ENCODE assay signal across 8 cellular contexts in the genomic region with DNA sequence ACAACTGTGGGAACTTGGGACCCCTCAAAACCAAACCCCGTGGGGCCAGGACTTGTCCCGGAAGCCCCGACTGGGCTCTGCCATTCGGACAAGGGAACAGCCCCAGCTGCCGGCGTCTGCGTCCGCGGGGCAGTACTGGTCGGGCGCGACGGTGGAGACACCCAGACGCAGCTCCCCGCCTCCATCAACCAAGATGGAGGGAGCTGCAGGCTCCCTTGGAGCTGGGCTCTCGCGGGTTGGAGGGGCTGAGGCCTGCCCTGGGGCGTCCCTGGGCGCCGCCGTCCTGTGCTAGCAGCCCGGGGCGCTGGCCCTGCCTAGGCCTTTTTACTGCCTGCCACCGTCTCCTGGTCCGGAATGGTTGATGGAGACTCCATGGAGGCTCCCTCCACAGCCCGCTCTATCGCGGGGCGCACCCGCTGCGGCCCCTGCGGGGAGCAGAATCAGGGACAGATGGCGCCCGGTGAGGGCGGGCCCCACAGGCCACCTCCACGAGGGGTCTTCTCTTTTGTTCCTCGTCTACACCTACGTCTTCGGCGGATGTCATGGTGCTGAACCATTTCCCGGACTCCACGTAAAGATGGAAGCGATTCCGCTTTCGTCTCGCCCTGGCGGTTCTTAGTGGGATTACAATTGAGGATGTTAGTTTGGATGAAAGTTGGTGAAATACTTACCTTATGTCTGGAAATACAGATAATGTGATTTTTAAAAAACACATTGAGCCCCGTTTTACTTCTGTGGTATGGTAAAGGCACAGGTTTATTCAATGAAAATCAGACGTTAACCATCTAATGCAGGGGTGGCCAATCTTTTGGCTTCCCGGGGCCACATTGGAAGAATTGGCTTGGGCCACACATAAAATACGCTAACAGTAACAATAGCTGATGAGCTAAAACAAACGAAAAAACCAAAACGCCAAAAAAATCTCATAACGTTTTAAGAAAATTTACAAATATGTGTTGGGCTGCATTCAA. TPM values are rescaled to one million over a fixed set of nuclear protein-coding genes. Genes with fewer than 3 reads are reported as not detected.
DNase-seq lines count a peak whose midpoint lies in the region; ATAC-seq, FAIRE-seq and TF ChIP-seq lines count a peak whose summit lies in the region.

No MANE protein-coding gene starts in this region.

- BruUV-seq in GM12878 (replicated peaks; lab: Mats Ljungman, UMichigan): no TSS peak

- intact Hi-C loops in GM12878 (cut with micrococcal nuclease; ENCODE audit: unreplicated experiment) (loop anchor here (5.0 to 10.0 kb wide), 2 partner anchors 97 to 230 kb away; a partner anchor contains a TSS), gastrocnemius medialis (cut with DNase I; ENCODE audit: low total_unique reads) (loop anchor here (2.0 kb wide), 1 partner anchor 232 kb away; a partner anchor contains a TSS)

- POLR2A ChIA-PET in GM12878 (lab: Charles Lee): interaction anchor here (0.6 to 1.6 kb wide), 4 partner anchors 32 to 93 kb away, joined by 3 to 5 read pairs (median 4); a partner anchor contains a TSS

- no peaks in the 10 kb centered on the region for H3K9me3 Mint-ChIP-seq in HFFc6

- CTCF ChIA-PET in GM12878 (lab: Yijun Ruan, JAX): interaction anchor here (0.7 to 1.4 kb wide), 5 partner anchors 15 to 133 kb away, joined by 3 to 8 read pairs (median 3); no protein-coding TSS in a partner anchor

- peak; percentile 37 for DNase-seq in HFFc6
- peak; percentile 35 for DNase-seq in NCI-H1105 treated with DMSO at 0.1 percent for 48 hours (lab: John Stamatoyannopoulos, UW)
- DNase-seq in T-helper 22 cell (ENCODE audit: low read depth): peak; percentile 61
- no peak for DNase-seq in GM12878 (ENCODE audit: low read depth, low spot score)
- DNase-seq in gastrocnemius medialis: peak; percentile 16 to 41
- no peak for DNase-seq in KBM-7

- peak; percentile 64 for TF ChIP-seq CTCF in GM12873 (IDR thresholded peaks at IDR 0.05; ENCODE audit: insufficient read depth, low read depth, low read length, missing control alignments)
- peak; percentile 82 for TF ChIP-seq CTCF in HFFc6 (IDR thresholded peaks at IDR 0.05)
- peak; percentile 51 to 67 (median 56); a peak in 5 of 6 replicates for TF ChIP-seq CTCF in GM12878 (IDR thresholded peaks at IDR 0.05 in 2 of 3, conservative IDR thresholded peaks at IDR 0.05 in 1 of 3; ENCODE audit: control insufficient read depth in 2 of 3, extremely low read depth in 1 of 3, insufficient read depth in 1 of 3, low read depth in 3 of 3, low read length in 3 of 3)
- peak; percentile 51 to 69 (median 57) for TF ChIP-seq CTCF in gastrocnemius medialis (IDR thresholded peaks at IDR 0.05 in 4 of 5, conservative IDR thresholded peaks at IDR 0.05 in 1 of 5)

- peak; percentile 78 for FAIRE-seq in GM12878 (lab: Jason Lieb, UNC)

- peaks cover 21% of the 10 kb centered on the region for H3K4me1 ChIP-seq in GM12878 (ENCODE audit: control insufficient read depth, insufficient read depth, low read length)
- H3K4me1 ChIP-seq in gastrocnemius medialis: peaks cover 16 to 17% of the 10 kb centered on the region in 2 donors

- peaks cover 13% of the 10 kb centered on the region; the same call in 1 of the 2 replicates for H3K36me3 Mint-ChIP-seq in HFFc6 (ENCODE audit: low read depth)

- H3K9me3 ChIP-seq in GM12878 (replicated peaks; ENCODE audit: control insufficient read depth, insufficient read depth, low read length): no peaks in the 10 kb centered on the region
- H3K9me3 ChIP-seq in gastrocnemius medialis: no peaks in the 10 kb centered on the region

- 6% methylated on average over 52 of the region's 54 CpGs for WGBS in GM12878 (ENCODE audit: insufficient coverage, insufficient replicate concordance, low lambda C conversion rate, missing lambda C conversion rate)

- TF ChIP-seq POLR2A in GM12878 (IDR thresholded peaks at IDR 0.05; ENCODE audit: low read depth, low read length): peak; percentile 75
- TF ChIP-seq POLR2A in gastrocnemius medialis (IDR thresholded peaks at IDR 0.05): no peak

- H3K4me3 ChIP-seq in GM12878 (peak overlapping the region; percentile 79), iPS-11a (ENCODE audit: low read depth, low read length) (peak overlapping the region; percentile 69), gastrocnemius medialis (peak overlapping the region; percentile 80 to 92 (median 81))

- no peaks in the 10 kb centered on the region for H3K36me3 ChIP-seq in GM12878 (ENCODE audit: control insufficient read depth in 2 of 2, insufficient read depth in 2 of 2, low read length in 1 of 2)
- H3K36me3 ChIP-seq in gastrocnemius medialis: no peaks in the 10 kb centered on the region

- peak overlapping the region; percentile 92 for H3K27ac Mint-ChIP-seq in HFFc6

- peak overlapping the region; percentile 84 for H3K4me3 Mint-ChIP-seq in HFFc6

- peak overlapping the region; percentile 80 for H2AFZ ChIP-seq in GM12878 (ENCODE audit: control insufficient read depth, low read depth, low read length)

- H3K4me1 Mint-ChIP-seq in HFFc6 (ENCODE audit: low read depth): peaks cover 24% of the 10 kb centered on the region

- H4K20me1 ChIP-seq in GM12878 (ENCODE audit: control insufficient read depth, insufficient read depth): no peaks in the 10 kb centered on the region

- in situ Hi-C loops in GM12878 (cut with MboI) (no loop called here), gastrocnemius medialis (cut with MboI; ENCODE audit: low sequenced_read_pairs in 4 of 4) (loop anchor here in 2 of 4 donors (10.0 to 25.0 kb wide), 4 partner anchors 90 to 230 kb away; a partner anchor contains a TSS), KBM-7 (cut with MboI; ENCODE audit: low pct_unique_long_range_greater_than_20kb, low sequenced_read_pairs) (loop anchor here (25.0 kb wide), 1 partner anchor 98 kb away; a partner anchor contains a TSS)

- no peak for TF ChIP-seq RAD21 in GM12878 (IDR thresholded peaks at IDR 0.05; ENCODE audit: insufficient read depth, low read depth, low read length)

- SMC1A ChIA-PET in GM12878 (lab: Charles Lee; ENCODE audit: uncharacterized antibody, unreplicated experiment): interaction anchor here (1.1 to 1.4 kb wide), 3 partner anchors 23 to 83 kb away, joined by 3 to 4 read pairs (median 3); a partner anchor contains a TSS

- no peaks in the 10 kb centered on the region for H3K27me3 ChIP-seq in GM12878 (replicated peaks in 1 of 2; ENCODE audit: control insufficient read depth in 2 of 2, insufficient read depth in 2 of 2, low read length in 1 of 2)
- H3K27me3 ChIP-seq in gastrocnemius medialis: no peaks in the 10 kb centered on the region

- RAD21 ChIA-PET in GM12878 (lab: Charles Lee; ENCODE audit: unreplicated experiment): interaction anchor here (1.0 kb wide), 1 partner anchor 23 kb away, joined by 3 read pairs; no protein-coding TSS in a partner anchor

- H3K4me2 ChIP-seq in GM12878 (ENCODE audit: control insufficient read depth, insufficient read depth): peak overlapping the region; percentile 87

- H3K27ac ChIP-seq in GM12878 (ENCODE audit: control insufficient read depth, insufficient read depth) (peak overlapping the region; percentile 99), gastrocnemius medialis (peak overlapping the region; percentile 89 to 98 (median 92))

- H3K9ac ChIP-seq in GM12878 (ENCODE audit: control insufficient read depth, insufficient read depth, low read length): peak overlapping the region; percentile 98

- TF ChIP-seq EP300 in GM12878 (IDR thresholded peaks at IDR 0.05; ENCODE audit: borderline replicate concordance in 1 of 2, control insufficient read depth in 1 of 2, low read depth in 2 of 2, low read length in 2 of 2): no peak

- H3K27me3 Mint-ChIP-seq in HFFc6 (ENCODE audit: insufficient read depth): no peaks in the 10 kb centered on the region; the same call in 1 of the 2 replicates

- peaks cover 34% of the 10 kb centered on the region for H3K79me2 ChIP-seq in GM12878 (ENCODE audit: control insufficient read depth, insufficient read depth, low read length)

- ATAC-seq in GM12878 (peak; percentile 53), gastrocnemius medialis (peak; percentile 22 to 27)

RNA-seq across cellular contexts. Expression of a gene that starts 1.2 kb away (rescaled TPM):
- 1 to 10 TPM; 6.8 to 9.3 (median 8.6) TPM for total RNA-seq in HFFc6 (2021; fragmentation: NEBNext Ultra II Directional; extraction: Animal tissue kit (Norgen Biotek cat#: 25700))
- 52.4 and 59.0 TPM in 2 replicates for total RNA-seq in GM12878 (2013; cell fraction: nucleolus; rRNA removed)
- total RNA-seq in GM12878 (2014; rRNA removed) (8.2 and 10.5 TPM in 2 replicates), GM12878 (2014; rRNA removed; fragmentation: Illumina TruSeq; extraction: Trizol) (13.3 and 14.1 TPM in 2 replicates), GM12878 (2021) (8.0 and 8.1 TPM in 2 replicates), gastrocnemius medialis (10 to 100 TPM in 2 of 4 donors, 1 to 10 TPM in 2; 7.8 to 13.8 (median 10.2) TPM)
- 7.0 TPM for polyA plus RNA-seq in GM12878 (2011; ENCODE audit: low read depth)
- polyA plus RNA-seq in GM12878 (2011; rRNA removed) (12.4 and 23.1 TPM in 2 replicates), GM12878 (2014; fragmentation: Illumina TruSeq; extraction: Trizol) (11.8 and 13.9 TPM in 2 replicates), GM12878 (2014; fragmentation: Nextera tagmentation; extraction: Ambion mirVana) (1 to 10 TPM; 7.7 to 9.4 TPM), GM12878 (2014; rRNA removed) (5.3 and 7.1 TPM in 2 replicates), GM12878 (2016; fragmentation: Nextera tagmentation; extraction: Ambion mirVana) (10 to 100 TPM; 13.2 to 13.7 TPM)
- polyA plus RNA-seq in GM12878 (2011; cell fraction: cytosol; rRNA removed): 2.9 and 4.6 TPM in 2 replicates
- polyA plus RNA-seq in GM12878 (2011; cell fraction: nucleus; rRNA removed): 6.6 and 6.8 TPM in 2 replicates
- 9.1 and 11.2 TPM in 2 replicates for polyA plus RNA-seq in GM12878 (2012)
- 6.6 and 11.8 TPM in 2 replicates for polyA minus RNA-seq in GM12878 (2011; rRNA and poly(A)+ RNA removed)
- 2.3 and 4.3 TPM in 2 replicates for polyA minus RNA-seq in GM12878 (2011; cell fraction: cytosol; rRNA and poly(A)+ RNA removed)
- polyA minus RNA-seq in GM12878 (2011; cell fraction: nucleus; rRNA and poly(A)+ RNA removed): 5.4 and 6.0 TPM in 2 replicates

Comparison
In these comparisons a context has a peak if more than half of its experiments do, and no peak if none do; other contexts are left out.
1. DNase-seq: peak in HFFc6 (single experiment), NCI-H1105 treated with DMSO at 0.1 percent for 48 hours (single experiment), T-helper 22 cell (single experiment) and gastrocnemius medialis (2 of 2); none in GM12878 (single experiment) and KBM-7 (single experiment).
2. Peak in every context shown above with its lines, with median percentiles within 50 percentile points of each other: CTCF ChIP-seq and H3K4me3 ChIP-seq.